ENCODE assay signal across 1 cellular context in genomic region chr13:73520566-73521290, GRCh38.
TF ChIP-seq lines count a peak whose summit lies in the region.

No MANE protein-coding gene starts in this region.

TF ChIP-seq in SK-N-SH, 30 proteins besides CTCF, POLR2A, EP300 and RAD21 (continued from another document):
- TF ChIP-seq YY1 (IDR thresholded peaks at IDR 0.05; ENCODE audit: low read depth) (no peak), PBX3 (IDR thresholded peaks at IDR 0.05) (no peak), TAF1 (IDR thresholded peaks at IDR 0.05; ENCODE audit: borderline replicate concordance, low read depth, low read length) (no peak), CHD2 (IDR thresholded peaks at IDR 0.05; ENCODE audit: low read length, partially characterized antibody) (no peak), RXRA (IDR thresholded peaks at IDR 0.05; ENCODE audit: borderline replicate concordance, low read depth) (no peak), REST (IDR thresholded peaks at IDR 0.05; ENCODE audit: low read depth, low read length) (no peak)
